In the genomic region with DNA sequence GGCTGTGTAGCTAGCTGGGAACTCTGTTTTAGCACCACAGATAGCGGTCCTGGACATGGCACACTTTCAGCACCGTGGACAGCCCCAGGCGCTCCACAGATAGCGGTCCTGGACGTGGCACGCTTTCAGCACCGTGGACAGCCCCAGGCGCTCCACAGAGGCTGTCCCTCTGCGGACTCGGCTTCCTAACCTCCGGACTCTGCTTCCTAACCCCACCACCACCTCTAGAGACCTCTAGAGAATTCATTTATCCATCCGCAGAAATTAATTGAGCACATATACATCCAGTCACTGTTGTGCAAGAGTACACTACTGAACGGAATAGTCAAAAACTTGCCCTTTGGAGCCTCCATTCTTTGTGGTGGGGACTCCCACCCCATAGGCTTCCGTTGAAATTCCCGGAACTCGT, we compare ENCODE assay signal across 8 cellular contexts. TPM values are rescaled to one million over a fixed set of nuclear protein-coding genes. Genes with fewer than 3 reads are reported as not detected.
DNase-seq lines count a peak whose midpoint lies in the region; ATAC-seq and TF ChIP-seq lines count a peak whose summit lies in the region.

No MANE protein-coding gene starts in this region.

- no peak for TF ChIP-seq CTCF in Caco-2 (IDR thresholded peaks at IDR 0.05; ENCODE audit: insufficient read depth in 1 of 2, low read depth in 1 of 2, low read length in 1 of 2, severe bottlenecking in 1 of 2, unreplicated experiment in 1 of 2)

- ATAC-seq in naive B cell (ENCODE audit: low read depth in 2 of 2) (peak; percentile 53 to 57), HG02610 (IDR thresholded peaks at IDR 0.05; ENCODE audit: unreplicated experiment) (no peak)

- DNase-seq in Caco-2: peak; percentile 88 to 92
- peak; percentile 82 for DNase-seq in NCI-H226
- DNase-seq in activated CD8-positive, alpha-beta memory T cell treated with anti-CD3 and anti-CD28 coated beads, Interleukin-2, amount 50 U/mL, for 4 hours: peak; percentile 60
- DNase-seq in epithelial cell of prostate (ENCODE audit: low read depth, low spot score): peak; percentile 16
- peak; percentile 33 for DNase-seq in naive B cell
- DNase-seq in stimulated activated CD8-positive, alpha-beta memory T cell treated with anti-CD3 and anti-CD28 coated beads, Interleukin-7, amount 100 ng/mL, for 24 hours (ENCODE audit: low read depth): peak; percentile 46
- no peak for DNase-seq in NCI-H2081 treated with DMSO at 0.1 percent for 48 hours (lab: John Stamatoyannopoulos, UW)

- H3K9me3 ChIP-seq in Caco-2: 0 out of 2 replicates have a peak, but pooled peaks cover 3% of the 10 kb centered on the region

- peaks cover 19% of the 10 kb centered on the region for H3K27me3 Mint-ChIP-seq in Caco-2 (ENCODE audit: insufficient read depth, unreplicated experiment)
- H3K27me3 Mint-ChIP-seq in naive B cell: peaks cover 39 to 67% (median 63%) of the 10 kb centered on the region in 3 donors

- no peaks in the 10 kb centered on the region for H3K4me1 Mint-ChIP-seq in Caco-2 (ENCODE audit: low read depth, unreplicated experiment)
- peaks cover 0 to 3% (median 0%) of the 10 kb centered on the region in 3 donors for H3K4me1 Mint-ChIP-seq in naive B cell

- H3K27ac ChIP-seq in epithelial cell of prostate: no peak overlapping the region

- H3K36me3 Mint-ChIP-seq in Caco-2 (ENCODE audit: insufficient read depth, unreplicated experiment) (no peaks in the 10 kb centered on the region), naive B cell (no peaks in the 10 kb centered on the region)

- no peaks in the 10 kb centered on the region for H3K9me3 Mint-ChIP-seq in Caco-2 (ENCODE audit: unreplicated experiment)
- H3K9me3 Mint-ChIP-seq in naive B cell: peaks cover 0 to 7% (median 0%) of the 10 kb centered on the region in 7 donors

- no TSS peak for BruUV-seq in Caco-2 (replicated peaks; lab: Mats Ljungman, UMichigan)

- H3K4me3 Mint-ChIP-seq in Caco-2 (ENCODE audit: unreplicated experiment) (no peak overlapping the region), naive B cell (no peak overlapping the region)

- H3K4me1 ChIP-seq in Caco-2: no peaks in the 10 kb centered on the region

- H3K27me3 ChIP-seq in Caco-2 (replicated peaks; ENCODE audit: control insufficient read depth, insufficient read depth, low read length): no peaks in the 10 kb centered on the region; the same call in 1 of the 2 replicates

- POLR2A ChIA-PET in Caco-2 (lab: Charles Lee): no interaction called here

- intact Hi-C loops in Caco-2 (cut with micrococcal nuclease; ENCODE audit: unreplicated experiment): no loop called here

- no peak overlapping the region for H3K4me3 ChIP-seq in Caco-2 (ENCODE audit: low read depth, low read length)

- CTCF ChIA-PET in Caco-2 (lab: Charles Lee): no interaction called here

- H3K36me3 ChIP-seq in Caco-2 (ENCODE audit: control insufficient read depth, insufficient read depth, low read length): no peaks in the 10 kb centered on the region

- no peak overlapping the region for H3K27ac Mint-ChIP-seq in Caco-2 (ENCODE audit: unreplicated experiment)
- H3K27ac Mint-ChIP-seq in naive B cell: no peak overlapping the region

RNA-seq across cellular contexts. Expression of gene UNC5A, which starts 27.4 kb away (rescaled TPM):
- total RNA-seq in Caco-2 (2022): 0.14 TPM in 1 of 2 replicates, not detected in the other
- polyA plus RNA-seq in naive B cell (ENCODE audit: low read depth in 6 of 6): not detected
